In the genomic region with DNA sequence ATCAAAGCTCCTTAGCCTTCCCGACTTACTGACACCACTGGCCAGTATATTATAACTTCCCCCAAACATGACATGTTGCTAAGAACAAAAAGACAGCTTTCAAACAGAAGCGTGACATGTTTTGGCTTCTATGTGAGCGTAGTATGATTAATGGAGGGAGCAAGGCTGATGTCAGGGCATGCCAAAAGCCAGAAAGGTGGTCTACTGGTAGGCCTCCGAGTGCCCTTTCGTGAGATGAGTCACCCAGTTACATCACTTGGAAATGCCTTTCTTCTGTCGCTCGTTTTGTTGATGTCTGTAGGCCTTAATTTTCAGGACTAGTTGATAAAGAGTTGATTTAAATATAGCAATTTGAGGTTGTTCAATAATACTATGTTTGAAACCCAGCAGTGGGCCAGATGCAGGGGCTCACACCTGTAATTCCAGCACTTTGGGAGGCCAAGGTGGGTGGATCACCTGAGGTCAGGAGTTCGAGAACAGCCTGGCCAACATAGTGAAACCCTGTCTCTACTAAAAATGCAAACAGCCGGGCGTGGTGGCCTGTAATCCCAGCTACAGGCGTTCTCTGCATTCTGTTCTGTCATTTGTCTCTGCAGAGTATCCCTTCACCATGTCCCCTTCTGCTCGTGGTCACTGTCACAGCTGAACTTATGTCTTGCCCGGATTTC, we compare ENCODE assay signal across 1 cellular context.
TF ChIP-seq lines count a peak whose summit lies in the region.

No MANE protein-coding gene starts in this region.

TF ChIP-seq in IMR-90, 13 proteins besides CTCF, POLR2A, EP300 and RAD21 (continued from another document):
- TF ChIP-seq, protein P1, sequence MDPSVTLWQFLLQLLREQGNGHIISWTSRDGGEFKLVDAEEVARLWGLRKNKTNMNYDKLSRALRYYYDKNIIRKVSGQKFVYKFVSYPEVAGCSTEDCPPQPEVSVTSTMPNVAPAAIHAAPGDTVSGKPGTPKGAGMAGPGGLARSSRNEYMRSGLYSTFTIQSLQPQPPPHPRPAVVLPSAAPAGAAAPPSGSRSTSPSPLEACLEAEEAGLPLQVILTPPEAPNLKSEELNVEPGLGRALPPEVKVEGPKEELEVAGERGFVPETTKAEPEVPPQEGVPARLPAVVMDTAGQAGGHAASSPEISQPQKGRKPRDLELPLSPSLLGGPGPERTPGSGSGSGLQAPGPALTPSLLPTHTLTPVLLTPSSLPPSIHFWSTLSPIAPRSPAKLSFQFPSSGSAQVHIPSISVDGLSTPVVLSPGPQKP (IDR thresholded peaks at IDR 0.05; ENCODE audit: borderline replicate concordance, low read depth, low read length), result no peak
- TF ChIP-seq BHLHE40 (IDR thresholded peaks at IDR 0.05; ENCODE audit: low read depth, low read length), result no peak
- TF ChIP-seq, protein P2, sequence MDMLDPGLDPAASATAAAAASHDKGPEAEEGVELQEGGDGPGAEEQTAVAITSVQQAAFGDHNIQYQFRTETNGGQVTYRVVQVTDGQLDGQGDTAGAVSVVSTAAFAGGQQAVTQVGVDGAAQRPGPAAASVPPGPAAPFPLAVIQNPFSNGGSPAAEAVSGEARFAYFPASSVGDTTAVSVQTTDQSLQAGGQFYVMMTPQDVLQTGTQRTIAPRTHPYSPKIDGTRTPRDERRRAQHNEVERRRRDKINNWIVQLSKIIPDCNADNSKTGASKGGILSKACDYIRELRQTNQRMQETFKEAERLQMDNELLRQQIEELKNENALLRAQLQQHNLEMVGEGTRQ (IDR thresholded peaks at IDR 0.05; ENCODE audit: low read depth, low read length), result no peak
- no peak for TF ChIP-seq RFX5 (IDR thresholded peaks at IDR 0.05; ENCODE audit: low read depth, low read length)
- TF ChIP-seq MAZ (IDR thresholded peaks at IDR 0.05; ENCODE audit: borderline replicate concordance, low read depth, low read length), result no peak
- no peak for TF ChIP-seq CHD1 (IDR thresholded peaks at IDR 0.05; ENCODE audit: low read depth, low read length)
- TF ChIP-seq NFE2L2 (IDR thresholded peaks at IDR 0.05; ENCODE audit: low read depth, low read length), result no peak
- TF ChIP-seq SMC3 (IDR thresholded peaks at IDR 0.05; ENCODE audit: low read depth, low read length), result no peak
- no peak for TF ChIP-seq RCOR1 (IDR thresholded peaks at IDR 0.05; ENCODE audit: insufficient replicate concordance, low read length)
